In genomic region chr19:2302319-2303208, GRCh38 we compare ENCODE assay signal across 9 cellular contexts. TPM values are rescaled to one million over a fixed set of nuclear protein-coding genes. Genes with fewer than 3 reads are reported as not detected.
DNase-seq lines count a peak whose midpoint lies in the region; ATAC-seq and TF ChIP-seq lines count a peak whose summit lies in the region.
"Had no signal": no experiment of that assay in that cellular context is flagged by ENCODE, and none has a peak within 500 bp of the region (broad histone marks: within the 10 kb centered on the region; RNA-seq: fewer than 3 reads in every experiment).

No MANE protein-coding gene starts in this region.

- WGBS in stomach, 5 donors, result 11 to 22% (median 17%) methylated on average over 23 to 62 of the region's 62 CpGs

- H3K9me3 ChIP-seq in left ventricle myocardium inferior (replicated peaks), result no peaks in the 10 kb centered on the region
- no peaks in the 10 kb centered on the region for H3K9me3 ChIP-seq in stomach
- H3K9me3 ChIP-seq: A549 had no signal

- H3K36me3 ChIP-seq in left ventricle myocardium inferior (no peaks in the 10 kb centered on the region), stomach (no peaks in the 10 kb centered on the region)

- no peak for TF ChIP-seq POLR2A in stomach (IDR thresholded peaks at IDR 0.05)

- intact Hi-C loops in activated CD4-positive, alpha-beta T cell treated with anti-CD3 and anti-CD28 coated beads, Interleukin-2, amount 10 ng/mL, durations not matched to agents 24 days and 14 days (cut with micrococcal nuclease), result no loop called here
- intact Hi-C loops in left ventricle myocardium inferior (cut with micrococcal nuclease), result no loop called here
- intact Hi-C loops in stomach (cut with DNase I; ENCODE audit: low total_unique reads), result no loop called here

- H3K27ac ChIP-seq in left ventricle myocardium inferior (replicated peaks) (no peak overlapping the region), stomach (no peak overlapping the region)
- H3K27ac ChIP-seq: A549 had no signal

- H3K4me1 ChIP-seq in left ventricle myocardium inferior (peaks cover 11% of the 10 kb centered on the region), stomach (peaks cover 0 to 14% (median 11%) of the 10 kb centered on the region in 4 donors)
- H3K4me1 ChIP-seq: A549 had no signal

- TF ChIP-seq EP300 in stomach (IDR thresholded peaks at IDR 0.05), result no peak

- ATAC-seq in HG03135 (IDR thresholded peaks at IDR 0.05; ENCODE audit: unreplicated experiment) (no peak), GM18498 (IDR thresholded peaks at IDR 0.05; ENCODE audit: unreplicated experiment) (no peak)
- ATAC-seq: A549 had no signal

- DNase-seq in activated CD4-positive, alpha-beta T cell treated with anti-CD3 and anti-CD28 coated beads, Interleukin-2, amount 50 U/mL, for 1 hour, result peak; percentile 26
- DNase-seq in activated CD4-positive, alpha-beta T cell treated with anti-CD3 and anti-CD28 coated beads, Interleukin-2, amount 10 ng/mL, durations not matched to agents 24 days and 14 days, result no peak
- DNase-seq in left ventricle myocardium inferior (peak; percentile 56), stomach (peak; percentile 47)
- DNase-seq: NCI-H2029 treated with DMSO at 0.1 percent for 48 hours had no signal

- H3K27me3 Mint-ChIP-seq in activated CD4-positive, alpha-beta T cell treated with anti-CD3 and anti-CD28 coated beads, Interleukin-2, amount 10 ng/mL, durations not matched to agents 24 days and 14 days, result peaks cover 44% of the 10 kb centered on the region

- H3K36me3 Mint-ChIP-seq in activated CD4-positive, alpha-beta T cell treated with anti-CD3 and anti-CD28 coated beads, Interleukin-2, amount 10 ng/mL, durations not matched to agents 24 days and 14 days (ENCODE audit: low read depth), result peaks cover 4% of the 10 kb centered on the region

- no peak overlapping the region for H3K27ac Mint-ChIP-seq in activated CD4-positive, alpha-beta T cell treated with anti-CD3 and anti-CD28 coated beads, Interleukin-2, amount 10 ng/mL, durations not matched to agents 24 days and 14 days

- no peaks in the 10 kb centered on the region for H3K9me3 Mint-ChIP-seq in activated CD4-positive, alpha-beta T cell treated with anti-CD3 and anti-CD28 coated beads, Interleukin-2, amount 10 ng/mL, durations not matched to agents 24 days and 14 days

- H3K4me3 ChIP-seq in left ventricle myocardium inferior (peak overlapping the region; percentile 44), stomach (peak overlapping the region in 1 of 4 donors; percentile 19)
- H3K4me3 ChIP-seq: A549 had no signal

- H3K4me3 Mint-ChIP-seq in activated CD4-positive, alpha-beta T cell treated with anti-CD3 and anti-CD28 coated beads, Interleukin-2, amount 10 ng/mL, durations not matched to agents 24 days and 14 days, result no peak overlapping the region

- peaks cover 68% of the 10 kb centered on the region for H3K27me3 ChIP-seq in left ventricle myocardium inferior (ENCODE audit: low read depth)
- H3K27me3 ChIP-seq in stomach, result peaks cover 5 to 66% (median 42%) of the 10 kb centered on the region in 3 donors

- TF ChIP-seq CTCF in left ventricle myocardium inferior (IDR thresholded peaks at IDR 0.05; ENCODE audit: borderline replicate concordance), result no peak
- TF ChIP-seq CTCF in stomach (IDR thresholded peaks at IDR 0.05), result no peak

- H3K4me1 Mint-ChIP-seq in activated CD4-positive, alpha-beta T cell treated with anti-CD3 and anti-CD28 coated beads, Interleukin-2, amount 10 ng/mL, durations not matched to agents 24 days and 14 days, result peaks cover 3% of the 10 kb centered on the region

RNA-seq across cellular contexts. Expression of gene LINGO3, which starts 5.4 kb away (rescaled TPM):
- total RNA-seq in activated CD4-positive, alpha-beta T cell treated with anti-CD3 and anti-CD28 coated beads, Interleukin-2, amount 10 ng/mL, durations not matched to agents 24 days and 14 days, result 0.09 and 0.26 TPM in 2 replicates
- total RNA-seq in left ventricle myocardium inferior (not detected), stomach (not detected)
- polyA plus RNA-seq in stomach, result not detected
- polyA plus RNA-seq: A549 had no signal

RNA-seq across cellular contexts. Expression of gene PEAK3, which starts 20.6 kb away (rescaled TPM):
- 0.09 TPM in 1 of 2 replicates, not detected in the other for total RNA-seq in activated CD4-positive, alpha-beta T cell treated with anti-CD3 and anti-CD28 coated beads, Interleukin-2, amount 10 ng/mL, durations not matched to agents 24 days and 14 days
- total RNA-seq in left ventricle myocardium inferior (0.77 TPM), stomach (1 to 10 TPM in 1 of 5 donors, under 1 TPM in 1, not detected in 3; 0.87 to 1.4 TPM)
- polyA plus RNA-seq in stomach, result under 1 TPM in 2 of 3 donors, not detected in 1; 0.15 to 0.31 TPM
- polyA plus RNA-seq: A549 had no signal

RNA-seq across cellular contexts. Expression of gene LSM7, which starts 25.8 kb away (rescaled TPM):
- 190 and 192 TPM in 2 replicates for total RNA-seq in activated CD4-positive, alpha-beta T cell treated with anti-CD3 and anti-CD28 coated beads, Interleukin-2, amount 10 ng/mL, durations not matched to agents 24 days and 14 days
- total RNA-seq in left ventricle myocardium inferior, result 41.1 TPM
- total RNA-seq in stomach, result 10 to 100 TPM in 4 of 5 donors, 1 to 10 TPM in 1; 9.8 to 93.1 (median 17.4) TPM
- polyA plus RNA-seq in stomach, result 100 to 1,000 TPM; 196 to 332 (median 214) TPM

RNA-seq across cellular contexts. Expression of gene SPPL2B, which starts 25.9 kb away (rescaled TPM):
- total RNA-seq in activated CD4-positive, alpha-beta T cell treated with anti-CD3 and anti-CD28 coated beads, Interleukin-2, amount 10 ng/mL, durations not matched to agents 24 days and 14 days, result 69.7 and 69.8 TPM in 2 replicates
- total RNA-seq in left ventricle myocardium inferior, result 26.2 TPM
- total RNA-seq in stomach, result 100 to 1,000 TPM in 2 of 5 donors, 10 to 100 TPM in 3; 69.3 to 450 (median 97.4) TPM
- 10 to 100 TPM; 13.6 to 31.4 (median 29.0) TPM for polyA plus RNA-seq in stomach

RNA-seq across cellular contexts. Expression of gene JSRP1, which starts 46.3 kb away (rescaled TPM):
- 0.40 and 0.91 TPM in 2 replicates for total RNA-seq in activated CD4-positive, alpha-beta T cell treated with anti-CD3 and anti-CD28 coated beads, Interleukin-2, amount 10 ng/mL, durations not matched to agents 24 days and 14 days
- total RNA-seq in left ventricle myocardium inferior, result 0.36 TPM
- under 1 TPM in 1 of 5 donors, not detected in 4; 0.58 TPM for total RNA-seq in stomach
- polyA plus RNA-seq in stomach, result under 1 TPM in 2 of 3 donors, not detected in 1; 0.68 to 0.75 TPM
- total RNA-seq: mononuclear cell had no signal
